ENCODE assay signal across 10 cellular contexts in genomic region chr7:30845426-30846135, GRCh38.
DNase-seq lines count a peak whose midpoint lies in the region; ATAC-seq and TF ChIP-seq lines count a peak whose summit lies in the region.
"Had no signal": no experiment of that assay in that cellular context is flagged by ENCODE, and none has a peak within 500 bp of the region (broad histone marks: within the 10 kb centered on the region; RNA-seq: fewer than 3 reads in every experiment).

No MANE protein-coding gene starts in this region.

- TF ChIP-seq CTCF in esophagus muscularis mucosa (IDR thresholded peaks at IDR 0.05) = no peak

- H3K9ac ChIP-seq in NT2/D1 (ENCODE audit: insufficient read length, low read depth) = peak overlapping the region; percentile 29

- DNase-seq in A172 (ENCODE audit: low spot score) (peak; percentile 50), NT2/D1 (ENCODE audit: low read depth, low spot score) (no peak), esophagus muscularis mucosa (ENCODE audit: extremely low spot score) (no peak)
- no peak for DNase-seq in activated naive CD4-positive, alpha-beta T cell treated with anti-CD3 and anti-CD28 coated beads, Interleukin-2, amount 10 ng/mL, durations not matched to agents 7 days and 5 days
- no peak for DNase-seq in activated CD4-positive, alpha-beta T cell treated with anti-CD3 and anti-CD28 coated beads, Interleukin-2, amount 10 ng/mL, durations not matched to agents 24 days and 14 days
- DNase-seq: activated naive CD8-positive, alpha-beta T cell treated with anti-CD3 and anti-CD28 coated beads, Interleukin-2, amount 10 ng/mL, durations not matched to agents 7 days and 5 days had no signal

- TF ChIP-seq EP300 in esophagus muscularis mucosa (IDR thresholded peaks at IDR 0.05) = no peak

- WGBS in esophagus muscularis mucosa = 41% methylated on average over 14 of the region's 15 CpGs

- no peak overlapping the region for H3K4me3 Mint-ChIP-seq in activated naive CD4-positive, alpha-beta T cell treated with anti-CD3 and anti-CD28 coated beads, Interleukin-2, amount 10 ng/mL, durations not matched to agents 7 days and 5 days
- no peak overlapping the region for H3K4me3 Mint-ChIP-seq in activated CD4-positive, alpha-beta T cell treated with anti-CD3 and anti-CD28 coated beads, Interleukin-2, amount 10 ng/mL, durations not matched to agents 24 days and 14 days
- H3K4me3 Mint-ChIP-seq: activated naive CD8-positive, alpha-beta T cell treated with anti-CD3 and anti-CD28 coated beads, Interleukin-2, amount 10 ng/mL, durations not matched to agents 7 days and 5 days; memory B cell had no signal

- no peaks in the 10 kb centered on the region for H3K36me3 Mint-ChIP-seq in activated naive CD4-positive, alpha-beta T cell treated with anti-CD3 and anti-CD28 coated beads, Interleukin-2, amount 10 ng/mL, durations not matched to agents 7 days and 5 days
- H3K36me3 Mint-ChIP-seq in activated CD4-positive, alpha-beta T cell treated with anti-CD3 and anti-CD28 coated beads, Interleukin-2, amount 10 ng/mL, durations not matched to agents 24 days and 14 days (ENCODE audit: low read depth) = no peaks in the 10 kb centered on the region
- H3K36me3 Mint-ChIP-seq: activated naive CD8-positive, alpha-beta T cell treated with anti-CD3 and anti-CD28 coated beads, Interleukin-2, amount 10 ng/mL, durations not matched to agents 7 days and 5 days; memory B cell had no signal

- no peak for ATAC-seq in HG02852 (IDR thresholded peaks at IDR 0.05; ENCODE audit: unreplicated experiment)
- no peak for ATAC-seq in activated CD4-positive, CD25-positive, alpha-beta regulatory T cell treated with anti-CD3 and anti-CD28 coated beads, Interleukin-2, amount 50 U/mL, for 24 hours

- TF ChIP-seq POLR2A in esophagus muscularis mucosa (IDR thresholded peaks at IDR 0.05; ENCODE audit: low read depth) = no peak

- H3K9me3 Mint-ChIP-seq in activated naive CD4-positive, alpha-beta T cell treated with anti-CD3 and anti-CD28 coated beads, Interleukin-2, amount 10 ng/mL, durations not matched to agents 7 days and 5 days = no peaks in the 10 kb centered on the region
- no peaks in the 10 kb centered on the region for H3K9me3 Mint-ChIP-seq in activated CD4-positive, alpha-beta T cell treated with anti-CD3 and anti-CD28 coated beads, Interleukin-2, amount 10 ng/mL, durations not matched to agents 24 days and 14 days
- H3K9me3 Mint-ChIP-seq: activated naive CD8-positive, alpha-beta T cell treated with anti-CD3 and anti-CD28 coated beads, Interleukin-2, amount 10 ng/mL, durations not matched to agents 7 days and 5 days; memory B cell had no signal

- no peaks in the 10 kb centered on the region for H3K27me3 ChIP-seq in NT2/D1 (ENCODE audit: insufficient read depth, insufficient read length)
- H3K27me3 ChIP-seq in esophagus muscularis mucosa = no peaks in the 10 kb centered on the region
- H3K27me3 ChIP-seq in muscle layer of duodenum (ENCODE audit: low read depth, low read length) = no peaks in the 10 kb centered on the region

- CTCF ChIA-PET in activated naive CD4-positive, alpha-beta T cell treated with anti-CD3 and anti-CD28 coated beads, Interleukin-2, amount 10 ng/mL, durations not matched to agents 7 days and 5 days (lab: Charles Lee) = no interaction called here

- no peaks in the 10 kb centered on the region for H3K9me3 ChIP-seq in NT2/D1 (ENCODE audit: insufficient read depth, low read length)
- no peaks in the 10 kb centered on the region for H3K9me3 ChIP-seq in esophagus muscularis mucosa
- H3K9me3 ChIP-seq in muscle layer of duodenum (ENCODE audit: control insufficient read depth in 1 of 2, low read length in 2 of 2) = no peaks in the 10 kb centered on the region

- H3K36me3 ChIP-seq in NT2/D1 (ENCODE audit: insufficient read depth, insufficient read length, low read length) = peaks cover 18% of the 10 kb centered on the region
- H3K36me3 ChIP-seq in esophagus muscularis mucosa = peaks cover 0 to 11% (median 0%) of the 10 kb centered on the region in 4 donors
- peaks cover 0 to 3% of the 10 kb centered on the region in 2 donors for H3K36me3 ChIP-seq in muscle layer of duodenum (ENCODE audit: control insufficient read depth in 1 of 2, insufficient read depth in 2 of 2, low read length in 2 of 2)

- H3K4me1 Mint-ChIP-seq in activated naive CD4-positive, alpha-beta T cell treated with anti-CD3 and anti-CD28 coated beads, Interleukin-2, amount 10 ng/mL, durations not matched to agents 7 days and 5 days = no peaks in the 10 kb centered on the region
- no peaks in the 10 kb centered on the region for H3K4me1 Mint-ChIP-seq in activated CD4-positive, alpha-beta T cell treated with anti-CD3 and anti-CD28 coated beads, Interleukin-2, amount 10 ng/mL, durations not matched to agents 24 days and 14 days
- H3K4me1 Mint-ChIP-seq: activated naive CD8-positive, alpha-beta T cell treated with anti-CD3 and anti-CD28 coated beads, Interleukin-2, amount 10 ng/mL, durations not matched to agents 7 days and 5 days; memory B cell had no signal

- intact Hi-C loops in esophagus muscularis mucosa (cut with DNase I) = loop anchor here (5.0 kb wide), 1 partner anchor 33 kb away; no protein-coding TSS in a partner anchor
- intact Hi-C loops in activated CD4-positive, alpha-beta T cell treated with anti-CD3 and anti-CD28 coated beads, Interleukin-2, amount 10 ng/mL, durations not matched to agents 24 days and 14 days (cut with micrococcal nuclease) = no loop called here

- no peaks in the 10 kb centered on the region for H3K27me3 Mint-ChIP-seq in activated naive CD4-positive, alpha-beta T cell treated with anti-CD3 and anti-CD28 coated beads, Interleukin-2, amount 10 ng/mL, durations not matched to agents 7 days and 5 days
- H3K27me3 Mint-ChIP-seq in activated CD4-positive, alpha-beta T cell treated with anti-CD3 and anti-CD28 coated beads, Interleukin-2, amount 10 ng/mL, durations not matched to agents 24 days and 14 days = no peaks in the 10 kb centered on the region
- H3K27me3 Mint-ChIP-seq: activated naive CD8-positive, alpha-beta T cell treated with anti-CD3 and anti-CD28 coated beads, Interleukin-2, amount 10 ng/mL, durations not matched to agents 7 days and 5 days; memory B cell had no signal

- H3K4me1 ChIP-seq in NT2/D1 (ENCODE audit: insufficient read depth, insufficient read length) = peaks cover 8% of the 10 kb centered on the region
- peaks cover 50 to 97% (median 92%) of the 10 kb centered on the region in 4 donors for H3K4me1 ChIP-seq in esophagus muscularis mucosa
- peaks cover 5 to 33% of the 10 kb centered on the region in 2 donors for H3K4me1 ChIP-seq in muscle layer of duodenum (ENCODE audit: control insufficient read depth in 1 of 2, insufficient read depth in 2 of 2, low read length in 2 of 2)

- H3K27ac ChIP-seq in esophagus muscularis mucosa (replicated peaks in 1 of 4) (peak overlapping the region; percentile 88 to 95 (median 90)), muscle layer of duodenum (ENCODE audit: low read length) (peak overlapping the region; percentile 73)

- H3K4me3 ChIP-seq in NT2/D1 (ENCODE audit: insufficient read length, low read depth) (no peak overlapping the region), esophagus muscularis mucosa (no peak overlapping the region), muscle layer of duodenum (ENCODE audit: low read depth in 1 of 2, low read length in 2 of 2) (no peak overlapping the region)

- no peak overlapping the region for H3K27ac Mint-ChIP-seq in activated naive CD4-positive, alpha-beta T cell treated with anti-CD3 and anti-CD28 coated beads, Interleukin-2, amount 10 ng/mL, durations not matched to agents 7 days and 5 days
- no peak overlapping the region for H3K27ac Mint-ChIP-seq in activated CD4-positive, alpha-beta T cell treated with anti-CD3 and anti-CD28 coated beads, Interleukin-2, amount 10 ng/mL, durations not matched to agents 24 days and 14 days
- H3K27ac Mint-ChIP-seq: activated naive CD8-positive, alpha-beta T cell treated with anti-CD3 and anti-CD28 coated beads, Interleukin-2, amount 10 ng/mL, durations not matched to agents 7 days and 5 days; memory B cell had no signal
